ENCODE assay signal across 1 cellular context in the genomic region with DNA sequence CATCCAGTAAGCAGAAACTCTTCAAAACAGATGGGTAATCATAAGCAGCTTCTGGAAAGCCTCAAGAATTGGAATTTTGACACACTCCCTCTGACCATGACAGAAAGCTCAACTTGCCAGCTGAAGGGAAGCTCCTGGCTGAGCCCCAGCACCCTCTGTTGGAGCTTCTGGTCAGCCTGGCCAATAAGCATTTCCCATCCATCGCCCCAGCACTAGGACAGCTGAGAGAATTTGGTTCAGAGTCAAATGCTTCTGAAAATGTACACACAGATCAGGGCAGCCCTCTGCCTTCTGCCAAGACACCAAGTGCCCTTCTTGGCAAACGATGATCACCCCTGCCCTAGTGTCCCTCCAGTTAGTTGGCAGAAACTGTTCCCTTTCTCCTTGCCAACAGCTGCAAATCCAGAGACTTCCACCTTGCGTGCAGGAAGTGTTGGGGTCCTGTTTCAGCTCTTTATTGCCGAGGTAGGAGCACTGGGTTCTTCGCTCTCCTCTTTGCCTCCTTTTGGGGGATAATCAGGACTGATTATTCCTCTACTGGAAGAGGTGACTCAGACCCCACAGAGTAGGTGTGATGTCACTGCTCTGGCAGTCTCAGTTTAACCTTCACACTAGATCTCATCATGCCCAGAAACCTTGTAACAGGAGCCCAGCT.
TF ChIP-seq lines count a peak whose summit lies in the region.

No MANE protein-coding gene starts in this region.

TF ChIP-seq in GM12878, 131 proteins besides CTCF, POLR2A, EP300 and RAD21:
- no peak for TF ChIP-seq PAX5 (IDR thresholded peaks at IDR 0.05; ENCODE audit: borderline replicate concordance, low read depth, low read length)
- TF ChIP-seq DPF2 (IDR thresholded peaks at IDR 0.05) = no peak
- peak in 1 of 2 experiments; percentile 10; a peak in 1 of 4 replicates for TF ChIP-seq IKZF2 (IDR thresholded peaks at IDR 0.05)
- no peak for TF ChIP-seq ZNF592 (IDR thresholded peaks at IDR 0.05)
